ENCODE assay signal across 8 cellular contexts in genomic region chr22:20116951-20117645, GRCh38. TPM values are rescaled to one million over a fixed set of nuclear protein-coding genes. Genes with fewer than 3 reads are reported as not detected.
DNase-seq lines count a peak whose midpoint lies in the region; ATAC-seq and TF ChIP-seq lines count a peak whose summit lies in the region.

Gene TRMT2A (minus strand): TSS chr22:20117226. CDS start chr22:20116906, 320 bp downstream.

- peak within 1 kb of the TSS; percentile 99 for H3K9ac ChIP-seq in OCI-LY1 (ENCODE audit: low read length)

- H2AFZ ChIP-seq in OCI-LY1 (ENCODE audit: low read length): no peak within 1 kb of the TSS

- H3K79me2 ChIP-seq in OCI-LY1 (ENCODE audit: insufficient read depth, low read length): peaks cover 49% of the 10 kb centered on the region

- H3K36me3 ChIP-seq in OCI-LY1 (ENCODE audit: insufficient read depth, low read length): peaks cover 85% of the 10 kb centered on the region

- no peaks in the 10 kb centered on the region for H4K20me1 ChIP-seq in OCI-LY1 (ENCODE audit: insufficient read depth, low read length)

- peaks cover 40% of the 10 kb centered on the region for H3K4me1 ChIP-seq in OCI-LY1 (ENCODE audit: insufficient read depth, low read length, severe bottlenecking)
- H3K4me1 ChIP-seq in mononuclear cell (ENCODE audit: insufficient read depth, low read length): peaks cover 40% of the 10 kb centered on the region

- H3K9me3 ChIP-seq in OCI-LY1 (ENCODE audit: low read length) (no peaks in the 10 kb centered on the region), mononuclear cell (ENCODE audit: low read depth, low read length) (no peaks in the 10 kb centered on the region)

- H3K27me3 ChIP-seq in OCI-LY1 (ENCODE audit: insufficient read depth, low read length) (no peaks in the 10 kb centered on the region), mononuclear cell (ENCODE audit: insufficient read depth, low read length) (no peaks in the 10 kb centered on the region)

- peak; percentile 72 for ATAC-seq in GM21447 (IDR thresholded peaks at IDR 0.05; ENCODE audit: unreplicated experiment)

- H3F3A ChIP-seq in OCI-LY1 (ENCODE audit: insufficient read depth, low read length): no peaks in the 10 kb centered on the region

- H3K9me2 ChIP-seq in OCI-LY1 (ENCODE audit: low read depth, low read length): no peaks in the 10 kb centered on the region

- H3K27ac ChIP-seq in OCI-LY1 (ENCODE audit: low read depth, low read length, poor library complexity, severe bottlenecking): peak within 1 kb of the TSS; percentile 60

- peak within 1 kb of the TSS; percentile 98 for H3K4me2 ChIP-seq in OCI-LY1 (ENCODE audit: low read length)

- TF ChIP-seq CTCF in OCI-LY1 (IDR thresholded peaks at IDR 0.05; ENCODE audit: low read length): peak; percentile 23; the same call in 1 of the 2 replicates

- DNase-seq in D341Med (ENCODE audit: low spot score): peak; percentile 99
- peak; percentile 100 for DNase-seq in HuH-7 (ENCODE audit: low spot score)
- DNase-seq in activated CD8-positive, alpha-beta memory T cell treated with anti-CD3 and anti-CD28 coated beads, Interleukin-2, amount 50 U/mL, for 48 hours: peak; percentile 98
- peak; percentile 100 for DNase-seq in epidermal melanocyte (ENCODE audit: insufficient read length, low spot score)
- DNase-seq in stimulated activated CD8-positive, alpha-beta memory T cell treated with anti-CD3 and anti-CD28 coated beads, Interleukin-4, amount 100 ng/mL, for 1 hour (ENCODE audit: low read depth in 2 of 2, low spot score in 1 of 2): peak; percentile 93 to 96

- H3K4me3 ChIP-seq in OCI-LY1 (ENCODE audit: low read depth, low read length, poor library complexity, severe bottlenecking) (peak within 1 kb of the TSS; percentile 96), mononuclear cell (ENCODE audit: low read length) (peak within 1 kb of the TSS; percentile 81)

RNA-seq across cellular contexts. Expression of gene TRMT2A, which starts in this region (rescaled TPM):
- 28.7 TPM for total RNA-seq in mononuclear cell

Comparison
In these comparisons a context has a peak if more than half of its experiments do, and no peak if none do; other contexts are left out.
1. Peak in every context shown above with its lines: DNase-seq, ATAC-seq, H3K4me3 ChIP-seq and H3K27ac ChIP-seq.